In genomic region chr3:125050486-125051172, GRCh38 we compare ENCODE assay signal across 10 cellular contexts. TPM values are rescaled to one million over a fixed set of nuclear protein-coding genes. Genes with fewer than 3 reads are reported as not detected.
DNase-seq lines count a peak whose midpoint lies in the region; ATAC-seq, FAIRE-seq and TF ChIP-seq lines count a peak whose summit lies in the region.
"Had no signal": no experiment of that assay in that cellular context is flagged by ENCODE, and none has a peak within 500 bp of the region (broad histone marks: within the 10 kb centered on the region; RNA-seq: fewer than 3 reads in every experiment).

No MANE protein-coding gene starts in this region.

- H3K36me3 ChIP-seq in GM12878 (ENCODE audit: control insufficient read depth in 2 of 2, insufficient read depth in 2 of 2, low read length in 1 of 2) = 0 out of 4 replicates have a peak, but pooled peaks cover 0 to 5% of the 10 kb centered on the region in 2 experiments
- H3K36me3 ChIP-seq in neural cell (ENCODE audit: insufficient read depth, low read length) = no peaks in the 10 kb centered on the region
- H3K36me3 ChIP-seq: neutrophil had no signal

- intact Hi-C loops in GM12878 (cut with micrococcal nuclease; ENCODE audit: unreplicated experiment) = loop anchor here (5.0 kb wide), 1 partner anchor 152 kb away; no protein-coding TSS in a partner anchor

- peaks cover 5% of the 10 kb centered on the region for H3F3A ChIP-seq in neural cell (ENCODE audit: insufficient read depth, low read length, poor library complexity, severe bottlenecking)

- H3K4me3 ChIP-seq in GM12878 = peak overlapping the region; percentile 93; the same call in 1 of the 2 replicates
- peak overlapping the region; percentile 23 for H3K4me3 ChIP-seq in neural cell (ENCODE audit: low read length)

- no peak for FAIRE-seq in GM12878 (lab: Jason Lieb, UNC)
- FAIRE-seq: D721Med had no signal

- peak overlapping the region; percentile 97 for H3K4me2 ChIP-seq in GM12878 (ENCODE audit: control insufficient read depth, insufficient read depth)
- H3K4me2 ChIP-seq in neural cell (ENCODE audit: low read length) = no peak overlapping the region

- WGBS in GM12878 (ENCODE audit: insufficient coverage, insufficient replicate concordance, low lambda C conversion rate, missing lambda C conversion rate) = 94% methylated on average over 6 of the region's 6 CpGs

- TF ChIP-seq EP300 in GM12878 (IDR thresholded peaks at IDR 0.05; ENCODE audit: borderline replicate concordance in 1 of 2, control insufficient read depth in 1 of 2, low read depth in 2 of 2, low read length in 2 of 2) (no peak), neural cell (conservative IDR thresholded peaks at IDR 0.05; ENCODE audit: poor library complexity, severe bottlenecking) (peak; percentile 98)

- no peak for TF ChIP-seq RAD21 in GM12878 (IDR thresholded peaks at IDR 0.05; ENCODE audit: insufficient read depth, low read depth, low read length)
- TF ChIP-seq RAD21 in neural cell (conservative IDR thresholded peaks at IDR 0.05) = no peak

- H3K9me2 ChIP-seq in neural cell (ENCODE audit: insufficient read depth, low read length) = no peaks in the 10 kb centered on the region

- H3K9me3 ChIP-seq in GM12878 (replicated peaks; ENCODE audit: control insufficient read depth, insufficient read depth, low read length) = no peaks in the 10 kb centered on the region; the same call in 2 of the 3 replicates
- no peaks in the 10 kb centered on the region for H3K9me3 ChIP-seq in neural cell (ENCODE audit: low read length)
- H3K9me3 ChIP-seq: neutrophil had no signal

- peaks cover 26% of the 10 kb centered on the region for H3K4me1 ChIP-seq in GM12878 (ENCODE audit: control insufficient read depth, insufficient read depth, low read length)

- POLR2A ChIA-PET in GM12878 (lab: Charles Lee) = interaction anchor here (0.6 kb wide), 1 partner anchor 15 kb away, joined by 6 read pairs; no protein-coding TSS in a partner anchor

- no peak for ATAC-seq in GM12878

- TF ChIP-seq CTCF in GM12878 (IDR thresholded peaks at IDR 0.05 in 2 of 3, conservative IDR thresholded peaks at IDR 0.05 in 1 of 3; ENCODE audit: control insufficient read depth in 2 of 3, extremely low read depth in 1 of 3, insufficient read depth in 1 of 3, low read depth in 3 of 3, low read length in 3 of 3) (peak in 2 of 3 experiments; percentile 1 to 8; a peak in 1 of 6 replicates), neural cell (IDR thresholded peaks at IDR 0.05; ENCODE audit: poor library complexity, severe bottlenecking) (peak; percentile 45)

- CTCF ChIA-PET in GM12878 (lab: Yijun Ruan, JAX) = interaction anchor here (1.0 kb wide), 1 partner anchor 171 kb away, joined by 3 read pairs; no protein-coding TSS in a partner anchor

- H3K9ac ChIP-seq in GM12878 (ENCODE audit: control insufficient read depth, insufficient read depth, low read length) (no peak overlapping the region), neural cell (ENCODE audit: low read length) (no peak overlapping the region)

- H3K27me3 ChIP-seq in GM12878 (replicated peaks in 1 of 2; ENCODE audit: control insufficient read depth in 2 of 2, insufficient read depth in 2 of 2, low read length in 1 of 2) (no peaks in the 10 kb centered on the region), neural cell (ENCODE audit: insufficient read depth, low read depth, low read length) (peaks cover 19% of the 10 kb centered on the region)

- BruUV-seq in GM12878 (replicated peaks; lab: Mats Ljungman, UMichigan) = no TSS peak

- no peaks in the 10 kb centered on the region for H4K20me1 ChIP-seq in GM12878 (ENCODE audit: control insufficient read depth, insufficient read depth)
- no peaks in the 10 kb centered on the region for H4K20me1 ChIP-seq in neural cell (ENCODE audit: insufficient read depth)

- SMC1A ChIA-PET in GM12878 (lab: Charles Lee; ENCODE audit: uncharacterized antibody, unreplicated experiment) = no interaction called here

- peak overlapping the region; percentile 81; the same call in 1 of the 2 replicates for H3K27ac ChIP-seq in GM12878 (ENCODE audit: control insufficient read depth, insufficient read depth)
- H3K27ac ChIP-seq in neural cell (ENCODE audit: low read length) = peak overlapping the region; percentile 21
- H3K27ac ChIP-seq: neutrophil had no signal

- DNase-seq in ELR (ENCODE audit: low read depth) (peak; percentile 18), NCI-H146 treated with DMSO at 0.1 percent for 48 hours (lab: John Stamatoyannopoulos, UW; ENCODE audit: unreplicated experiment) (peak; percentile 81), GM12878 (ENCODE audit: low read depth, low spot score) (no peak), COLO668 (lab: John Stamatoyannopoulos, UW; ENCODE audit: unreplicated experiment) (no peak), 8988T (no peak), SHP77 (lab: John Stamatoyannopoulos, UW) (no peak), GM03348 (ENCODE audit: low spot score) (no peak)

- in situ Hi-C loops in GM12878 (cut with MboI) = no loop called here

- RAD21 ChIA-PET in GM12878 (lab: Charles Lee; ENCODE audit: unreplicated experiment) = interaction anchor here (4.0 kb wide), 1 partner anchor 116 kb away, joined by 39 read pairs; the partner anchor contains the start of gene MUC13

- H2AFZ ChIP-seq in GM12878 (ENCODE audit: control insufficient read depth, low read depth, low read length) (no peak overlapping the region), neural cell (ENCODE audit: low read depth, low read length) (no peak overlapping the region)

- H3K79me2 ChIP-seq in GM12878 (ENCODE audit: control insufficient read depth, insufficient read depth, low read length) (peaks cover 77% of the 10 kb centered on the region), neural cell (replicated peaks; ENCODE audit: insufficient read depth, low read length) (no peaks in the 10 kb centered on the region)

- no peak for TF ChIP-seq POLR2A in GM12878 (IDR thresholded peaks at IDR 0.05; ENCODE audit: low read depth, low read length)

TF ChIP-seq in GM12878, 131 proteins besides CTCF, POLR2A, EP300 and RAD21 (continues in another document):
- TF ChIP-seq DPF2 (IDR thresholded peaks at IDR 0.05) = no peak
- TF ChIP-seq NR2C1 (IDR thresholded peaks at IDR 0.05) = no peak
- TF ChIP-seq TARDBP (IDR thresholded peaks at IDR 0.05; ENCODE audit: borderline replicate concordance) = no peak

TF ChIP-seq in neural cell, 6 proteins besides CTCF, POLR2A, EP300 and RAD21:
- TF ChIP-seq TAF1 (IDR thresholded peaks at IDR 0.05; ENCODE audit: low read depth) = no peak
- peak; percentile 58 for TF ChIP-seq REST (IDR thresholded peaks at IDR 0.05; ENCODE audit: borderline replicate concordance)
- no peak for TF ChIP-seq EZH2 (IDR thresholded peaks at IDR 0.05; ENCODE audit: borderline replicate concordance, insufficient read depth, low read length, poor library complexity, severe bottlenecking)
- peak; percentile 95 for TF ChIP-seq POLR2AphosphoS5 (IDR thresholded peaks at IDR 0.05)

RNA-seq across cellular contexts. Expression of gene HEG1, which starts 5.2 kb away (rescaled TPM):
- total RNA-seq in GM12878 (2013; cell fraction: nucleolus; rRNA removed) = 72.0 and 76.9 TPM in 2 replicates
- total RNA-seq in GM12878 (2014; rRNA removed) (10.5 and 10.9 TPM in 2 replicates), GM12878 (2014; rRNA removed; fragmentation: Illumina TruSeq; extraction: Trizol) (8.4 and 10.1 TPM in 2 replicates), GM12878 (2021) (31.1 and 32.1 TPM in 2 replicates)
- polyA plus RNA-seq in GM12878 (2011; ENCODE audit: low read depth) = 10.0 TPM
- polyA plus RNA-seq in GM12878 (2011; rRNA removed) (3.4 and 6.8 TPM in 2 replicates), GM12878 (2014; fragmentation: Illumina TruSeq; extraction: Trizol) (21.6 and 22.2 TPM in 2 replicates), GM12878 (2014; fragmentation: Nextera tagmentation; extraction: Ambion mirVana) (1 to 10 TPM; 2.2 to 4.1 TPM), GM12878 (2014; rRNA removed) (10.5 and 13.4 TPM in 2 replicates), GM12878 (2016; fragmentation: Nextera tagmentation; extraction: Ambion mirVana) (1 to 10 TPM; 2.7 TPM), neural cell (0.14 and 0.48 TPM in 2 replicates)
- polyA plus RNA-seq in GM12878 (2011; cell fraction: cytosol; rRNA removed) = 3.6 and 7.3 TPM in 2 replicates
- 10.7 and 12.9 TPM in 2 replicates for polyA plus RNA-seq in GM12878 (2011; cell fraction: nucleus; rRNA removed)
- 10.5 and 16.4 TPM in 2 replicates for polyA plus RNA-seq in GM12878 (2012)
- polyA minus RNA-seq in GM12878 (2011; rRNA and poly(A)+ RNA removed) = 10.7 and 19.5 TPM in 2 replicates
- 9.9 and 13.2 TPM in 2 replicates for polyA minus RNA-seq in GM12878 (2011; cell fraction: cytosol; rRNA and poly(A)+ RNA removed)
- polyA minus RNA-seq in GM12878 (2011; cell fraction: nucleus; rRNA and poly(A)+ RNA removed) = 6.5 and 13.8 TPM in 2 replicates
- 0.73 and 0.81 TPM in 2 replicates for polyA minus RNA-seq in neural cell

Comparison
In these comparisons a context has a peak if more than half of its experiments do, and no peak if none do; other contexts are left out.
1. DNase-seq: peak in ELR (single experiment) and NCI-H146 treated with DMSO at 0.1 percent for 48 hours (single experiment); none in GM12878 (single experiment), COLO668 (single experiment), 8988T (single experiment), SHP77 (0 of 2) and GM03348 (single experiment).